Comparison of ENCODE assay signal across 11 cellular contexts in the genomic region with DNA sequence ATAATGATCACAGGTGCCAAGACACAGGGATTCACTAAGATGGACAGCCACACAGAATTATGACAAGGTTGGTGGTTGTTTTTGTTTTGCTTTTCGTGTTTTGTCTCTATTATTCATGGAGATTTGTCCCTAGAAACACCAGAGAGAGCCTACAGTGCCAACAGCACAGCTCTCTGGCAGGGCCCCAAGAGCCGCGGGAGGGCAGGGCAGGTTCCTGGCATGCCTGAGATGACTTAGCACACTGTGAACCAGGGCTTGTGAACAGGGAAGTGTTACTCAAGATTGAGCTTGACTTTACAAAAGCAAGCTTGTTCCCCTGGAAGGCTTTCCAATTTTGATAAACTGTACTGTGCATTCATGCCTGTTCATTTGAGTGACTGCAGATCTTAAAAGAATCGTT.
DNase-seq lines count a peak whose midpoint lies in the region; ATAC-seq, FAIRE-seq and TF ChIP-seq lines count a peak whose summit lies in the region.
"Had no signal": no experiment of that assay in that cellular context is flagged by ENCODE, and none has a peak within 500 bp of the region (broad histone marks: within the 10 kb centered on the region; RNA-seq: fewer than 3 reads in every experiment).

No MANE protein-coding gene starts in this region.

- BruUV-seq in HepG2 (replicated peaks; lab: Mats Ljungman, UMichigan) = no TSS peak

- H3K27ac ChIP-seq in right lobe of liver (no peak overlapping the region), HepG2 (ENCODE audit: extremely low read length, insufficient read depth, low read length) (no peak overlapping the region), coronary artery (no peak overlapping the region), mesendoderm (ENCODE audit: low read depth, low read length) (no peak overlapping the region)

- TF ChIP-seq EP300 in HepG2 (IDR thresholded peaks at IDR 0.05; ENCODE audit: low read depth in 2 of 2, low read length in 2 of 2) (no peak), HepG2 (CRISPR knock-in tag; IDR thresholded peaks at IDR 0.05; ENCODE audit: borderline replicate concordance) (no peak)

- 5% methylated on average over 4 of the region's 4 CpGs for WGBS in right lobe of liver (ENCODE audit: insufficient coverage, low coverage, low lambda C conversion rate, missing lambda C conversion rate)
- WGBS in HepG2 (ENCODE audit: low lambda C conversion rate) = 7% methylated on average over 2 of the region's 4 CpGs
- WGBS in mesendoderm (ENCODE audit: extremely low coverage, insufficient coverage, low lambda C conversion rate) = no CpG with 5 or more reads among the region's 4 CpGs

- CTCF ChIA-PET in HepG2 (lab: Yijun Ruan, JAX; ENCODE audit: low intra/inter-chr PET ratio, low total read pairs) (no interaction called here), GM10248 (lab: Yijun Ruan, JAX) (interaction anchor here (1.1 kb wide), 1 partner anchor 10 kb away, joined by 4 read pairs; no protein-coding TSS in a partner anchor)

- H3K4me2 ChIP-seq in HepG2 (ENCODE audit: low read depth, low read length) (no peak overlapping the region), mesendoderm (ENCODE audit: low read length) (no peak overlapping the region)

- no peak for TF ChIP-seq RAD21 in HepG2 (CRISPR knock-in tag; IDR thresholded peaks at IDR 0.05)

- DNase-seq in right lobe of liver = peak in 2 of 3 donors; percentile 38 to 72
- no peak for DNase-seq in HepG2 (ENCODE audit: low spot score)
- DNase-seq in coronary artery (ENCODE audit: low spot score) = peak; percentile 72
- DNase-seq in mesendoderm = peak; percentile 26
- no peak for DNase-seq in NCI-H524 treated with DMSO at 0.1 percent for 48 hours (lab: John Stamatoyannopoulos, UW)
- no peak for DNase-seq in GM10248 (ENCODE audit: extremely low spot score)
- DNase-seq: activated CD8-positive, alpha-beta T cell treated with anti-CD3 and anti-CD28 coated beads for 36 hours; AML-193; amniotic stem cell had no signal

- H3K9me3 ChIP-seq in right lobe of liver (no peaks in the 10 kb centered on the region), HepG2 (ENCODE audit: low read length) (no peaks in the 10 kb centered on the region)

- in situ Hi-C loops in HepG2 (cut with HindIII; ENCODE audit: extremely low pct_ligation_motif_present, low pct_unique_long_range_greater_than_20kb) = no loop called here

- H2BK15ac ChIP-seq in mesendoderm (replicated peaks; ENCODE audit: low read depth) = no peak overlapping the region

- no peaks in the 10 kb centered on the region for H4K20me1 ChIP-seq in HepG2 (ENCODE audit: insufficient read depth, low read length)

- H2AK5ac ChIP-seq in mesendoderm (ENCODE audit: low read length) = no peak overlapping the region

- no peak for TF ChIP-seq POLR2A in right lobe of liver (IDR thresholded peaks at IDR 0.05)
- no peak for TF ChIP-seq POLR2A in HepG2 (IDR thresholded peaks at IDR 0.05; ENCODE audit: insufficient read depth in 1 of 2, low read depth in 2 of 2, low read length in 2 of 2)

- H3K23ac ChIP-seq in mesendoderm (ENCODE audit: low read length) = no peak overlapping the region

- no peak overlapping the region for H2BK5ac ChIP-seq in mesendoderm (ENCODE audit: low read length)

- no peak for FAIRE-seq in HepG2 (lab: Jason Lieb, UNC)

- H3K4me1 ChIP-seq in right lobe of liver = no peaks in the 10 kb centered on the region
- no peaks in the 10 kb centered on the region for H3K4me1 ChIP-seq in HepG2 (ENCODE audit: insufficient read depth, low read length)
- H3K4me1 ChIP-seq in mesendoderm (ENCODE audit: control insufficient read depth, low read depth, low read length) = no peaks in the 10 kb centered on the region

- H3K4ac ChIP-seq in mesendoderm (ENCODE audit: low read depth, low read length) = no peak overlapping the region

- H4K8ac ChIP-seq in mesendoderm (ENCODE audit: low read depth, low read length) = no peak overlapping the region

- H3K36me3 ChIP-seq in right lobe of liver = no peaks in the 10 kb centered on the region
- H3K36me3 ChIP-seq in HepG2 (replicated peaks in 1 of 2; ENCODE audit: control insufficient read depth in 1 of 2, insufficient read depth in 2 of 2, low read length in 2 of 2) = no peaks in the 10 kb centered on the region
- no peaks in the 10 kb centered on the region for H3K36me3 ChIP-seq in mesendoderm (ENCODE audit: control insufficient read depth, insufficient read depth, low read length)

- no peak overlapping the region for H3K18ac ChIP-seq in mesendoderm (ENCODE audit: low read length)

- no peaks in the 10 kb centered on the region for H3K27me3 ChIP-seq in right lobe of liver
- H3K27me3 ChIP-seq in HepG2 (ENCODE audit: control insufficient read depth in 1 of 2, insufficient read depth in 2 of 2, low read length in 2 of 2) = no peaks in the 10 kb centered on the region
- H3K27me3 ChIP-seq in mesendoderm (ENCODE audit: insufficient read depth, low read length, poor library complexity) = no peaks in the 10 kb centered on the region

- no peak overlapping the region for H4K5ac ChIP-seq in mesendoderm (ENCODE audit: low read length)

- intact Hi-C loops in right lobe of liver (cut with DNase I) (no loop called here), HepG2 (cut with micrococcal nuclease; ENCODE audit: unreplicated experiment) (no loop called here)

- no peaks in the 10 kb centered on the region for H3K79me2 ChIP-seq in HepG2 (ENCODE audit: insufficient read depth, low read length)
- H3K79me2 ChIP-seq in mesendoderm (ENCODE audit: control insufficient read depth, insufficient read depth, low read length) = no peaks in the 10 kb centered on the region

- no peak overlapping the region for H2BK120ac ChIP-seq in mesendoderm (ENCODE audit: low read depth, low read length)

- ATAC-seq in right lobe of liver (peak; percentile 54 to 74 (median 62)), HepG2 (no peak), GM21360 (IDR thresholded peaks at IDR 0.05; ENCODE audit: unreplicated experiment) (no peak), GM18873 (IDR thresholded peaks at IDR 0.05; ENCODE audit: low FRiP score, unreplicated experiment) (no peak)
- ATAC-seq: activated CD8-positive, alpha-beta T cell treated with anti-CD3 and anti-CD28 coated beads for 36 hours had no signal

- H2AFZ ChIP-seq in HepG2 (ENCODE audit: low read length) = no peak overlapping the region

- POLR2A ChIA-PET in HepG2 (lab: Yijun Ruan, JAX) = no interaction called here
- POLR2A ChIA-PET in GM10248 (lab: Yijun Ruan, JAX) = no interaction called here

- H3K4me3 ChIP-seq in right lobe of liver (no peak overlapping the region), HepG2 (replicated peaks in 1 of 3; ENCODE audit: insufficient read depth in 1 of 3, low read depth in 2 of 3, low read length in 3 of 3) (no peak overlapping the region), coronary artery (no peak overlapping the region), mesendoderm (ENCODE audit: low read length) (no peak overlapping the region)

- H3K56ac ChIP-seq in mesendoderm (ENCODE audit: low read length) = no peak overlapping the region

- no peak for TF ChIP-seq CTCF in right lobe of liver (IDR thresholded peaks at IDR 0.05)
- TF ChIP-seq CTCF in HepG2 (CRISPR knock-in tag; IDR thresholded peaks at IDR 0.05) = no peak
- TF ChIP-seq CTCF in coronary artery (IDR thresholded peaks at IDR 0.05) = no peak
- TF ChIP-seq CTCF in GM10248 (IDR thresholded peaks at IDR 0.05; ENCODE audit: control extremely low read depth, extremely low read depth, low read depth, missing control alignments) = no peak

- H3K9ac ChIP-seq in HepG2 (ENCODE audit: insufficient read depth, low read depth, low read length) (no peak overlapping the region), mesendoderm (ENCODE audit: low read length) (no peak overlapping the region)

- H3K79me1 ChIP-seq in mesendoderm (ENCODE audit: low read length) = no peaks in the 10 kb centered on the region

TF ChIP-seq in HepG2, 621 proteins besides CTCF, POLR2A, EP300 and RAD21:
- no peak for TF ChIP-seq NFE2L1 (CRISPR knock-in tag; IDR thresholded peaks at IDR 0.05; ENCODE audit: borderline replicate concordance)
- TF ChIP-seq, protein P1, sequence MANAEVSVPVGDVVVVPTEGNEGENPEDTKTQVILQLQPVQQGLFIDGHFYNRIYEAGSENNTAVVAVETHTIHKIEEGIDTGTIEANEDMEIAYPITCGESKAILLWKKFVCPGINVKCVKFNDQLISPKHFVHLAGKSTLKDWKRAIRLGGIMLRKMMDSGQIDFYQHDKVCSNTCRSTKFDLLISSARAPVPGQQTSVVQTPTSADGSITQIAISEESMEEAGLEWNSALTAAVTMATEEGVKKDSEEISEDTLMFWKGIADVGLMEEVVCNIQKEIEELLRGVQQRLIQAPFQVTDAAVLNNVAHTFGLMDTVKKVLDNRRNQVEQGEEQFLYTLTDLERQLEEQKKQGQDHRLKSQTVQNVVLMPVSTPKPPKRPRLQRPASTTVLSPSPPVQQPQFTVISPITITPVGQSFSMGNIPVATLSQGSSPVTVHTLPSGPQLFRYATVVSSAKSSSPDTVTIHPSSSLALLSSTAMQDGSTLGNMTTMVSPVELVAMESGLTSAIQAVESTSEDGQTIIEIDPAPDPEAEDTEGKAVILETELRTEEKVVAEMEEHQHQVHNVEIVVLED (CRISPR knock-in tag; IDR thresholded peaks at IDR 0.05; ENCODE audit: borderline replicate concordance) = no peak
- no peak for TF ChIP-seq SATB2 (CRISPR knock-in tag; IDR thresholded peaks at IDR 0.05)
- no peak for TF ChIP-seq ZSCAN12 (CRISPR knock-in tag; IDR thresholded peaks at IDR 0.05)

Comparison
In these comparisons a context has a peak if more than half of its experiments do, and no peak if none do; other contexts are left out.
1. ATAC-seq: peak in right lobe of liver (4 of 4); none in HepG2 (single experiment), GM21360 (single experiment) and GM18873 (single experiment).
2. DNase-seq: peak in right lobe of liver (2 of 3), coronary artery (single experiment) and mesendoderm (single experiment); none in HepG2 (single experiment), NCI-H524 treated with DMSO at 0.1 percent for 48 hours (single experiment) and GM10248 (single experiment).